29 cellular contexts compared by ENCODE assay signal in the genomic region with DNA sequence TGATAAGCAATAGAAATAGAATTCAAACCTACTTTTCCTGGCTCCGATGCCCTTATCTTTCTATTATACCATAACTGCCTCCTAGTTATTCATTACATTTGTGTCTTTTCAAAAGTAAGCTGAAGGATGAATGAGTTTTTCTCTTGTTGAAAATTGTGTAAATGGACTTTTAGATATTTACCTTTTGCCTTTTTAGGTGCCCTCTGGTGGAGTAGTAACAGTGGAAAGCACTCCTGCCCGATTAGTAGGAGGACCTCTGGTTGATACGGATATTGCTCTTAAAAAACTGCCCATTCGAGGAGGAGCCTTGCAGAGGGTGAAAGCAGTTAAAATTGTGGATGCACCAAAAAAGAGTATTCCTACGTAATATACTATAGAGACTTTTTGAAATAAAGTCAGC. TPM values are rescaled to one million over a fixed set of nuclear protein-coding genes. Genes with fewer than 3 reads are reported as not detected.
"Had no signal": no experiment of that assay in that cellular context is flagged by ENCODE, and none has a peak within 500 bp of the region (broad histone marks: within the 10 kb centered on the region; RNA-seq: fewer than 3 reads in every experiment).

No MANE protein-coding gene starts in this region.

- H3K27ac ChIP-seq: coronary artery, esophagus squamous epithelium, neural progenitor cell, prostate gland, right atrium auricular region, testis, tibial artery had no signal

- H3K9ac ChIP-seq: neural progenitor cell had no signal

- H3K4me3 ChIP-seq: coronary artery, esophagus squamous epithelium, neural progenitor cell, prostate gland, right atrium auricular region, testis, tibial artery had no signal

- FAIRE-seq: endometrium, keratinocyte had no signal

- ATAC-seq: naive thymus-derived CD4-positive, alpha-beta T cell; sciatic nerve; stimulated activated memory B cell treated with anti-CD40 and anti-IgM and Interleukin-4, amounts not matched to agents 10 μg/mL and 1 μg/mL and 100 μg/mL, for 72 hours; stimulated activated naive CD8-positive, alpha-beta T cell treated with anti-CD3 and anti-CD28 coated beads, Interleukin-15, Interleukin-2, amounts not matched to agents 100 U/mL and 50 U/mL, for 24 hours had no signal

- H3K36me3 ChIP-seq: neural progenitor cell, prostate gland had no signal

- H3K9me3 ChIP-seq: esophagus squamous epithelium, prostate gland, right atrium auricular region, testis, tibial artery had no signal

- H3K27me3 ChIP-seq: esophagus squamous epithelium, neural progenitor cell, right atrium auricular region, testis, tibial artery had no signal

- H3K4me2 ChIP-seq: neural progenitor cell had no signal

- H3K4me1 ChIP-seq: esophagus squamous epithelium, neural progenitor cell, prostate gland, right atrium auricular region, testis, tibial artery had no signal

- H2AFZ ChIP-seq: neural progenitor cell had no signal

- DNase-seq: dermis blood vessel endothelial cell; effector memory CD4-positive, alpha-beta T cell; erythroblast; esophagus squamous epithelium; head of caudate nucleus; mesenchymal stem cell; midbrain; naive thymus-derived CD4-positive, alpha-beta T cell; nucleus accumbens; stimulated activated CD4-positive, alpha-beta T cell treated with anti-CD3 and anti-CD28 coated beads, Interleukin-2, amount 100 ng/mL, for 24 hours; stimulated activated CD4-positive, alpha-beta T cell treated with anti-CD3 and anti-CD28 coated beads, Interleukin-4, amount 100 ng/mL, for 4 hours; stimulated activated naive CD8-positive, alpha-beta T cell treated with anti-CD3 and anti-CD28 coated beads, Interleukin-15, Interleukin-2, amounts not matched to agents 100 U/mL and 50 U/mL, for 24 hours; substantia nigra; testis; tibial artery had no signal

RNA-seq across cellular contexts. Expression of gene FAM237B, which starts 11.2 kb away (rescaled TPM):
- total RNA-seq: dermis blood vessel endothelial cell; esophagus squamous epithelium; glomerular endothelial cell; lower leg skin; lung microvascular endothelial cell; mucosa of gallbladder; naive thymus-derived CD4-positive, alpha-beta T cell; osteocyte; prostate gland; right atrium auricular region; sciatic nerve; testis; urinary bladder had no signal
- polyA plus RNA-seq: keratinocyte; naive thymus-derived CD4-positive, alpha-beta T cell; urinary bladder had no signal
